In the genomic region with DNA sequence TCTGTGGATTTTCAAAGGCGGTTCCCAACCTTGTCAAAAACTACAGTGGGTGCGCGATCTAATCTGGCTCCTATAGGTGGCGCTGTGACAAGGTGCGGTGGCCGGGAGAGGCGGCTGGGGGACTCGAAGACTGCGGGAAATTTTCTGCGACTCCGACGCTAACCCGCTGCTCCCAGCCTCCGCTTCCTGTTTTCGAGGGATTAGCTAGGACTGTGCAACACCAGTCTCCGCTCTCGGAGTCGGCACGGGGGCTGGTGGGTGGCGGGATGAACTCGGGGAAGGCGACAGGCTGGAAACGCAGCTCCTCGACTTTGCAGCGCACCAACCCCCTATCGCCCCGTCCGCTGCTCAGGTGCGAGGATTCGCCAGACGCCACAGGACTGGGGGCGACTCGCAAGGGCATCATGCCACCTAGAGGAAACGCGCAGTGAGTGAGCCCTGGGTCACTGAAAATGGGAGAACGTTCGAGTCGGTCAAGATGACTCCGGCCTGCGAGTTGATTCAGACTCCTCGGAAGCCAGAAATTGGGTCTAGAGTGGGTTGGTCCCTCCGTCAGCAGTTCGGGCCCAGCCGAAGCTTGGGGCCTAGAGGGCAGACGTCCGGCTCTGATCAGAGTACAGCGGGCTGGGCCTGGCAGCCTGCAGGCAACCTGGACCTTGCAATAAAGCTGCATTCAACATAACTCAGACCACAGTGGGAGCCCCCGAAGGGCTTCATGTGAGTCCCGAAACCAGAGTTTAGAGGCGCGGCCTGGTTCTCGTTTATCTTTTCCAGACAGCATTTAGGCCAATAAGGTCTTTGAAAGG, we compare ENCODE assay signal across 8 cellular contexts. TPM values are rescaled to one million over a fixed set of nuclear protein-coding genes. Genes with fewer than 3 reads are reported as not detected.
DNase-seq lines count a peak whose midpoint lies in the region; TF ChIP-seq lines count a peak whose summit lies in the region.

No MANE protein-coding gene starts in this region.

- no peak overlapping the region for H3K9ac ChIP-seq in colonic mucosa (ENCODE audit: low read depth in 2 of 2, low read length in 2 of 2)

- H3K27ac ChIP-seq in colonic mucosa, result no peak overlapping the region

- no peaks in the 10 kb centered on the region for H3K9me3 Mint-ChIP-seq in nephron progenitor cell

- peaks cover 6% of the 10 kb centered on the region for H3K4me1 ChIP-seq in colonic mucosa

- DNase-seq in GM12864 (ENCODE audit: low read depth), result no peak
- peak; percentile 60 for DNase-seq in NCI-H1048 (lab: John Stamatoyannopoulos, UW)
- DNase-seq in colonic mucosa, result peak; percentile 54
- DNase-seq in nephron progenitor cell, result peak; percentile 84
- DNase-seq in NOMO-1 (lab: John Stamatoyannopoulos, UW; ENCODE audit: unreplicated experiment in 2 of 2), result no peak
- DNase-seq in NCI-H128 (lab: John Stamatoyannopoulos, UW; ENCODE audit: unreplicated experiment), result no peak
- no peak for DNase-seq in globus pallidus (ENCODE audit: low spot score)
- no peak for DNase-seq in mesenteric fat pad (ENCODE audit: low spot score)

- H3K4me3 ChIP-seq in GM12864 (ENCODE audit: low read depth, low read length), result no peak overlapping the region
- H3K4me3 ChIP-seq in colonic mucosa, result peak overlapping the region; percentile 5

- no peaks in the 10 kb centered on the region for H3K36me3 Mint-ChIP-seq in nephron progenitor cell (ENCODE audit: low read depth)

- TF ChIP-seq CTCF in GM12864 (IDR thresholded peaks at IDR 0.05; ENCODE audit: low read depth, low read length, missing control alignments), result peak; percentile 0
- peak; percentile 30 for TF ChIP-seq CTCF in colonic mucosa (IDR thresholded peaks at IDR 0.05)
- peak; percentile 86 for TF ChIP-seq CTCF in nephron progenitor cell (IDR thresholded peaks at IDR 0.05)

- H3K27me3 Mint-ChIP-seq in nephron progenitor cell (ENCODE audit: low read depth, poor library complexity), result peaks cover 100% of the 10 kb centered on the region

- no peak overlapping the region for H3K27ac Mint-ChIP-seq in nephron progenitor cell

- peaks cover 97% of the 10 kb centered on the region for H3K27me3 ChIP-seq in colonic mucosa

- no peaks in the 10 kb centered on the region for H3K9me3 ChIP-seq in colonic mucosa

- intact Hi-C loops in colonic mucosa (cut with DNase I), result loop anchor here (10.0 kb wide), 1 partner anchor 209 kb away; no protein-coding TSS in a partner anchor

- peak overlapping the region; percentile 87 for H3K4me3 Mint-ChIP-seq in nephron progenitor cell

- no peaks in the 10 kb centered on the region for H3K36me3 ChIP-seq in colonic mucosa

- H3K4me1 Mint-ChIP-seq in nephron progenitor cell, result peaks cover 78% of the 10 kb centered on the region

RNA-seq across cellular contexts. Expression of gene PAX9, which starts 5.5 kb away (rescaled TPM):
- total RNA-seq in colonic mucosa, result under 1 TPM; 0.25 to 0.77 TPM
- total RNA-seq in mesenteric fat pad, result not detected

Comparison
In these comparisons a context has a peak if more than half of its experiments do, and no peak if none do; other contexts are left out.
1. DNase-seq: peak in NCI-H1048 (single experiment), colonic mucosa (single experiment) and nephron progenitor cell (single experiment); none in GM12864 (single experiment), NOMO-1 (0 of 2), NCI-H128 (single experiment), globus pallidus (single experiment) and mesenteric fat pad (single experiment).
2. CTCF ChIP-seq: peak in every context shown above with its lines; median percentile 86 in nephron progenitor cell; 30 in colonic mucosa; 0 in GM12864.